ENCODE assay signal across 19 cellular contexts in genomic region chrX:49244207-49244606, GRCh38. TPM values are rescaled to one million over a fixed set of nuclear protein-coding genes. Genes with fewer than 3 reads are reported as not detected.
DNase-seq lines count a peak whose midpoint lies in the region; ATAC-seq lines count a peak whose summit lies in the region.
"Had no signal": no experiment of that assay in that cellular context is flagged by ENCODE, and none has a peak within 500 bp of the region (broad histone marks: within the 10 kb centered on the region; RNA-seq: fewer than 3 reads in every experiment).

No MANE protein-coding gene starts in this region.

- H3K4me3 Mint-ChIP-seq in T-helper 2 cell treated with Interferon-gamma antibody and Interleukin-4, amounts not matched to agents 5 μg/mL and 100 μg/mL, for 36 hours: no peak overlapping the region
- H3K4me3 Mint-ChIP-seq in activated T-helper 2 cell treated with anti-CD3 and anti-CD28 coated beads, Interferon-gamma antibody, Interleukin-2, Interleukin-4, amounts not matched to agents 10 μg/mL and 5 μg/mL and 100 μg/mL, durations not matched to agents 14 hours and 24 hours and 36 hours (ENCODE audit: low read depth): no peak overlapping the region
- H3K4me3 Mint-ChIP-seq in memory B cell: no peak overlapping the region
- H3K4me3 Mint-ChIP-seq: CD14-positive monocyte; CD8-positive, alpha-beta T cell; HFFc6 had no signal

- DNase-seq in T-helper 2 cell treated with Interferon-gamma antibody and Interleukin-4, amounts not matched to agents 5 μg/mL and 100 μg/mL, for 36 hours (ENCODE audit: low spot score): no peak
- no peak for DNase-seq in T-helper 2 cell
- no peak for DNase-seq in activated naive CD4-positive, alpha-beta T cell treated with anti-CD3 and anti-CD28 coated beads, Interleukin-2, amount 50 U/mL, for 72 hours (ENCODE audit: low spot score in 2 of 2)
- no peak for DNase-seq in activated naive CD4-positive, alpha-beta T cell (lab: John Stamatoyannopoulos, UW)
- DNase-seq in activated T-helper 2 cell treated with anti-CD3 and anti-CD28 coated beads, Interferon-gamma antibody, Interleukin-2, Interleukin-4, amounts not matched to agents 10 μg/mL and 5 μg/mL and 100 μg/mL, durations not matched to agents 14 hours and 24 hours and 36 hours (ENCODE audit: low spot score): no peak
- DNase-seq in memory B cell (ENCODE audit: low spot score in 2 of 2): no peak
- no peak for DNase-seq in stimulated activated CD4-positive, alpha-beta T cell treated with anti-CD3 and anti-CD28 coated beads, Interleukin-2, amount 100 ng/mL, for 24 hours
- DNase-seq in inferior parietal cortex (ENCODE audit: extremely low spot score): no peak
- DNase-seq: Calu3; CD8-positive, alpha-beta T cell; DMS79 treated with DMSO at 0.1 percent for 48 hours; GF-D8; GOT3; H7; HFFc6 had no signal

- H3K4me1 Mint-ChIP-seq in T-helper 2 cell treated with Interferon-gamma antibody and Interleukin-4, amounts not matched to agents 5 μg/mL and 100 μg/mL, for 36 hours (ENCODE audit: low read depth): peaks cover 3% of the 10 kb centered on the region
- H3K4me1 Mint-ChIP-seq in activated T-helper 2 cell treated with anti-CD3 and anti-CD28 coated beads, Interferon-gamma antibody, Interleukin-2, Interleukin-4, amounts not matched to agents 10 μg/mL and 5 μg/mL and 100 μg/mL, durations not matched to agents 14 hours and 24 hours and 36 hours (ENCODE audit: low read depth): peaks cover 3% of the 10 kb centered on the region
- peaks cover 11% of the 10 kb centered on the region for H3K4me1 Mint-ChIP-seq in memory B cell

- H3K27ac Mint-ChIP-seq in T-helper 2 cell treated with Interferon-gamma antibody and Interleukin-4, amounts not matched to agents 5 μg/mL and 100 μg/mL, for 36 hours: peak overlapping the region; percentile 44
- H3K27ac Mint-ChIP-seq in activated naive CD4-positive, alpha-beta T cell treated with anti-CD3 and anti-CD28 coated beads, Interleukin-2, amount 50 U/mL, for 72 hours: peak overlapping the region; percentile 60 to 63
- H3K27ac Mint-ChIP-seq in activated T-helper 2 cell treated with anti-CD3 and anti-CD28 coated beads, Interferon-gamma antibody, Interleukin-2, Interleukin-4, amounts not matched to agents 10 μg/mL and 5 μg/mL and 100 μg/mL, durations not matched to agents 14 hours and 24 hours and 36 hours: peak overlapping the region; percentile 19
- peak overlapping the region; percentile 45 for H3K27ac Mint-ChIP-seq in memory B cell
- H3K27ac Mint-ChIP-seq: CD8-positive, alpha-beta T cell had no signal

- peaks cover 29% of the 10 kb centered on the region for H3K36me3 Mint-ChIP-seq in T-helper 2 cell treated with Interferon-gamma antibody and Interleukin-4, amounts not matched to agents 5 μg/mL and 100 μg/mL, for 36 hours (ENCODE audit: low read depth)
- H3K36me3 Mint-ChIP-seq in activated naive CD4-positive, alpha-beta T cell treated with anti-CD3 and anti-CD28 coated beads, Interleukin-2, amount 50 U/mL, for 72 hours: no peaks in the 10 kb centered on the region
- peaks cover 56% of the 10 kb centered on the region for H3K36me3 Mint-ChIP-seq in activated T-helper 2 cell treated with anti-CD3 and anti-CD28 coated beads, Interferon-gamma antibody, Interleukin-2, Interleukin-4, amounts not matched to agents 10 μg/mL and 5 μg/mL and 100 μg/mL, durations not matched to agents 14 hours and 24 hours and 36 hours (ENCODE audit: low read depth)
- peaks cover 27% of the 10 kb centered on the region for H3K36me3 Mint-ChIP-seq in memory B cell

- no peaks in the 10 kb centered on the region for H3K27me3 Mint-ChIP-seq in T-helper 2 cell treated with Interferon-gamma antibody and Interleukin-4, amounts not matched to agents 5 μg/mL and 100 μg/mL, for 36 hours (ENCODE audit: low read depth)
- no peaks in the 10 kb centered on the region for H3K27me3 Mint-ChIP-seq in activated T-helper 2 cell treated with anti-CD3 and anti-CD28 coated beads, Interferon-gamma antibody, Interleukin-2, Interleukin-4, amounts not matched to agents 10 μg/mL and 5 μg/mL and 100 μg/mL, durations not matched to agents 14 hours and 24 hours and 36 hours (ENCODE audit: low read depth)
- no peaks in the 10 kb centered on the region for H3K27me3 Mint-ChIP-seq in memory B cell

- no peak for ATAC-seq in activated naive CD4-positive, alpha-beta T cell treated with anti-CD3 and anti-CD28 coated beads, Interleukin-2, amount 50 U/mL, for 72 hours
- no peak for ATAC-seq in memory B cell (ENCODE audit: low read depth)
- ATAC-seq: CD8-positive, alpha-beta T cell; HCT116; HepG2 had no signal

- intact Hi-C loops in activated T-helper 2 cell treated with anti-CD3 and anti-CD28 coated beads, Interferon-gamma antibody, Interleukin-2, Interleukin-4, amounts not matched to agents 10 μg/mL and 5 μg/mL and 100 μg/mL, durations not matched to agents 14 hours and 24 hours and 36 hours (cut with micrococcal nuclease): no loop called here

- H3K9me3 Mint-ChIP-seq in T-helper 2 cell treated with Interferon-gamma antibody and Interleukin-4, amounts not matched to agents 5 μg/mL and 100 μg/mL, for 36 hours: no peaks in the 10 kb centered on the region
- no peaks in the 10 kb centered on the region for H3K9me3 Mint-ChIP-seq in activated naive CD4-positive, alpha-beta T cell treated with anti-CD3 and anti-CD28 coated beads, Interleukin-2, amount 50 U/mL, for 72 hours
- no peaks in the 10 kb centered on the region for H3K9me3 Mint-ChIP-seq in activated T-helper 2 cell treated with anti-CD3 and anti-CD28 coated beads, Interferon-gamma antibody, Interleukin-2, Interleukin-4, amounts not matched to agents 10 μg/mL and 5 μg/mL and 100 μg/mL, durations not matched to agents 14 hours and 24 hours and 36 hours
- H3K9me3 Mint-ChIP-seq in memory B cell: no peaks in the 10 kb centered on the region
- H3K9me3 Mint-ChIP-seq: CD8-positive, alpha-beta T cell; HFFc6 had no signal

RNA-seq across cellular contexts. Expression of gene CCDC22, which starts 8.9 kb away (rescaled TPM):
- 10 to 100 TPM; 18.3 to 26.4 TPM for total RNA-seq in activated naive CD4-positive, alpha-beta T cell treated with anti-CD3 and anti-CD28 coated beads, Interleukin-2, amount 50 U/mL, for 72 hours
- 30.2 and 32.0 TPM in 2 replicates for total RNA-seq in activated T-helper 2 cell treated with anti-CD3 and anti-CD28 coated beads, Interferon-gamma antibody, Interleukin-2, Interleukin-4, amounts not matched to agents 10 μg/mL and 5 μg/mL and 100 μg/mL, durations not matched to agents 14 hours and 24 hours and 36 hours

RNA-seq across cellular contexts. Expression of gene CACNA1F, which starts 11.1 kb away (rescaled TPM):
- total RNA-seq in activated naive CD4-positive, alpha-beta T cell treated with anti-CD3 and anti-CD28 coated beads, Interleukin-2, amount 50 U/mL, for 72 hours: 1 to 10 TPM; 1.7 to 2.6 TPM
- 0.23 and 0.32 TPM in 2 replicates for total RNA-seq in activated T-helper 2 cell treated with anti-CD3 and anti-CD28 coated beads, Interferon-gamma antibody, Interleukin-2, Interleukin-4, amounts not matched to agents 10 μg/mL and 5 μg/mL and 100 μg/mL, durations not matched to agents 14 hours and 24 hours and 36 hours
- total RNA-seq: A673, Calu3, HepG2, HFFc6 had no signal

RNA-seq across cellular contexts. Expression of gene FOXP3, which starts 20.3 kb away (rescaled TPM):
- 10 to 100 TPM in 1 of 2 donors, 1 to 10 TPM in 1; 5.4 to 24.3 TPM for total RNA-seq in activated naive CD4-positive, alpha-beta T cell treated with anti-CD3 and anti-CD28 coated beads, Interleukin-2, amount 50 U/mL, for 72 hours
- 28.9 and 29.4 TPM in 2 replicates for total RNA-seq in activated T-helper 2 cell treated with anti-CD3 and anti-CD28 coated beads, Interferon-gamma antibody, Interleukin-2, Interleukin-4, amounts not matched to agents 10 μg/mL and 5 μg/mL and 100 μg/mL, durations not matched to agents 14 hours and 24 hours and 36 hours
- total RNA-seq: A673, HepG2 had no signal

RNA-seq across cellular contexts. Expression of gene PPP1R3F, which starts 25.4 kb away (rescaled TPM):
- 1 to 10 TPM; 4.2 to 5.3 TPM for total RNA-seq in activated naive CD4-positive, alpha-beta T cell treated with anti-CD3 and anti-CD28 coated beads, Interleukin-2, amount 50 U/mL, for 72 hours
- total RNA-seq in activated T-helper 2 cell treated with anti-CD3 and anti-CD28 coated beads, Interferon-gamma antibody, Interleukin-2, Interleukin-4, amounts not matched to agents 10 μg/mL and 5 μg/mL and 100 μg/mL, durations not matched to agents 14 hours and 24 hours and 36 hours: 7.9 and 10.1 TPM in 2 replicates

RNA-seq across cellular contexts. Expression of gene SYP, which starts 44.2 kb away (rescaled TPM):
- 10 to 100 TPM; 11.2 to 69.3 TPM for total RNA-seq in activated naive CD4-positive, alpha-beta T cell treated with anti-CD3 and anti-CD28 coated beads, Interleukin-2, amount 50 U/mL, for 72 hours
- 3.8 and 4.3 TPM in 2 replicates for total RNA-seq in activated T-helper 2 cell treated with anti-CD3 and anti-CD28 coated beads, Interferon-gamma antibody, Interleukin-2, Interleukin-4, amounts not matched to agents 10 μg/mL and 5 μg/mL and 100 μg/mL, durations not matched to agents 14 hours and 24 hours and 36 hours
